8 cellular contexts compared by ENCODE assay signal in the genomic region with DNA sequence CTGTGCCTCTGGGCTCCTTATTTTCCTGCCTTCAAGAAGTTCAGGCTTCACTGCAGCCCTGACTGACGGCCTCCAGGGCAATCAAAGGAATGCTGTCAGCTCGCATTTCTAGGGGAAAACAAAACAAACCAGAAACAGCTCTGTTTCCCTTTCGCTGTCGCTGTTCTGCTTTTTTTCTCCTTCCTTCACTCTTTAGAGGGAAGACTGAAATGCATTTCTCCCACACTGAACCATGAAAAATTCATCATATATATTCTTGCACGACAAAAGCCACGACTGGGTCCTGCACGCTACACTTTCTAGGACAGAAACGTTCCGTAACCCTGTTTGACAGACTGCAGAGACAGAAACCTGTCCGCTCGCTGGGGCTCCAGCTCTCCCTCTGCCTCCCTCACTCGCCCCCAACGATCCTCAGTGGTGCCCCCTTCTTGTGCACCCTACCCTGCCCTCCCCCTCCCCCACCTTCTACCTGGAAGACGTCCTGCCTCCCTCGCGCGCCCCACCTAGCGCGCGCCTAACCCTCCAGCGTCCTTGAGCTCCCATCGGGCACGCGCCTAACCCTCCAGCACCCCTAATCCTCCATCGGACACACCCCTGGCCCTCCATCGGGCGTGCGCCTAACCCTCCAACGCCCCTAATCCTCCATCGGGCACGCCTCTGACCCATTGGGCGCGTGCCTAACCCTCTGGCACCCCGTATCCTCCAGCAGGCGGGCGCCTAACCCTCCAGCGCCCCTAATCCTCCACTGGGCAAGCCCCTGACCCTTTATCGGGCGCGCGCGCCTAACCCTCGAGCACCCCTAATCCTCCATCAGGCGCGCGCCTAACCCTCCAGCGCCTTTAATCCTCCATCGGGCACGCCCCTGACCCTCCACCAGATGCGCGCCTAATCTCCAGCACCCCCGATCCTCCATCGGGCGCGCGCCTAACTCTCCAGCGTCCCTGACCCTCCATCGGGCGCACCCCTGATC. TPM values are rescaled to one million over a fixed set of nuclear protein-coding genes. Genes with fewer than 3 reads are reported as not detected.
DNase-seq lines count a peak whose midpoint lies in the region; ATAC-seq and TF ChIP-seq lines count a peak whose summit lies in the region.

No MANE protein-coding gene starts in this region.

- in situ Hi-C loops in GM13977 (cut with MboI; ENCODE audit: low pct_unique_long_range_greater_than_20kb, low sequenced_read_pairs, unreplicated experiment), result no loop called here

- DNase-seq in GM13977 (ENCODE audit: low spot score), result peak; percentile 30
- DNase-seq in SJSA1 (ENCODE audit: low read depth in 1 of 2, low spot score in 2 of 2), result no peak
- no peak for DNase-seq in DMS114 treated with DMSO at 0.1 percent for 48 hours (lab: John Stamatoyannopoulos, UW; ENCODE audit: unreplicated experiment)
- no peak for DNase-seq in germinal center (ENCODE audit: low spot score)
- no peak for DNase-seq in GF-D8 (lab: John Stamatoyannopoulos, UW)

- TF ChIP-seq CTCF in GM13977 (IDR thresholded peaks at IDR 0.05; ENCODE audit: extremely low read depth, insufficient read depth, missing control alignments), result no peak
- TF ChIP-seq CTCF in neural cell (IDR thresholded peaks at IDR 0.05; ENCODE audit: poor library complexity, severe bottlenecking), result no peak

- ATAC-seq in esophagus mucosa (peak; percentile 37), HG03159 (IDR thresholded peaks at IDR 0.05; ENCODE audit: unreplicated experiment) (no peak)

- peak overlapping the region; percentile 51 for H2AFZ ChIP-seq in neural cell (ENCODE audit: low read depth, low read length)

- peak; percentile 63 for TF ChIP-seq EP300 in neural cell (conservative IDR thresholded peaks at IDR 0.05; ENCODE audit: poor library complexity, severe bottlenecking)

- no peak overlapping the region for H3K27ac ChIP-seq in SJSA1
- H3K27ac ChIP-seq in neural cell (ENCODE audit: low read length), result no peak overlapping the region

- no peaks in the 10 kb centered on the region for H3K79me2 ChIP-seq in neural cell (replicated peaks; ENCODE audit: insufficient read depth, low read length)

- H3K27me3 ChIP-seq in SJSA1 (replicated peaks), result no peaks in the 10 kb centered on the region
- no peaks in the 10 kb centered on the region for H3K27me3 ChIP-seq in neural cell (ENCODE audit: insufficient read depth, low read depth, low read length)

- no peaks in the 10 kb centered on the region for H3K4me1 ChIP-seq in SJSA1 (replicated peaks)

- H3F3A ChIP-seq in neural cell (ENCODE audit: insufficient read depth, low read length, poor library complexity, severe bottlenecking), result no peaks in the 10 kb centered on the region

- H3K9me2 ChIP-seq in neural cell (ENCODE audit: insufficient read depth, low read length), result no peaks in the 10 kb centered on the region

- peak overlapping the region; percentile 36 for H3K4me2 ChIP-seq in neural cell (ENCODE audit: low read length)

- no peaks in the 10 kb centered on the region for H3K36me3 ChIP-seq in SJSA1
- H3K36me3 ChIP-seq in neural cell (ENCODE audit: insufficient read depth, low read length), result no peaks in the 10 kb centered on the region

- H3K9ac ChIP-seq in neural cell (ENCODE audit: low read length), result peak overlapping the region; percentile 61

- TF ChIP-seq RAD21 in neural cell (conservative IDR thresholded peaks at IDR 0.05), result no peak

- H3K9me3 ChIP-seq in SJSA1 (replicated peaks) (no peaks in the 10 kb centered on the region), neural cell (ENCODE audit: low read length) (no peaks in the 10 kb centered on the region)

- no peaks in the 10 kb centered on the region for H4K20me1 ChIP-seq in neural cell (ENCODE audit: insufficient read depth)

- H3K4me3 ChIP-seq in SJSA1 (0 out of 2 replicates have a peak overlapping the region, but pooled peaks have one; percentile 15), neural cell (ENCODE audit: low read length) (peak overlapping the region; percentile 68)

TF ChIP-seq in neural cell, 6 proteins besides CTCF, POLR2A, EP300 and RAD21:
- no peak for TF ChIP-seq TAF1 (IDR thresholded peaks at IDR 0.05; ENCODE audit: low read depth)
- no peak for TF ChIP-seq SMC3 (conservative IDR thresholded peaks at IDR 0.05; ENCODE audit: poor library complexity)
- TF ChIP-seq, protein P1, sequence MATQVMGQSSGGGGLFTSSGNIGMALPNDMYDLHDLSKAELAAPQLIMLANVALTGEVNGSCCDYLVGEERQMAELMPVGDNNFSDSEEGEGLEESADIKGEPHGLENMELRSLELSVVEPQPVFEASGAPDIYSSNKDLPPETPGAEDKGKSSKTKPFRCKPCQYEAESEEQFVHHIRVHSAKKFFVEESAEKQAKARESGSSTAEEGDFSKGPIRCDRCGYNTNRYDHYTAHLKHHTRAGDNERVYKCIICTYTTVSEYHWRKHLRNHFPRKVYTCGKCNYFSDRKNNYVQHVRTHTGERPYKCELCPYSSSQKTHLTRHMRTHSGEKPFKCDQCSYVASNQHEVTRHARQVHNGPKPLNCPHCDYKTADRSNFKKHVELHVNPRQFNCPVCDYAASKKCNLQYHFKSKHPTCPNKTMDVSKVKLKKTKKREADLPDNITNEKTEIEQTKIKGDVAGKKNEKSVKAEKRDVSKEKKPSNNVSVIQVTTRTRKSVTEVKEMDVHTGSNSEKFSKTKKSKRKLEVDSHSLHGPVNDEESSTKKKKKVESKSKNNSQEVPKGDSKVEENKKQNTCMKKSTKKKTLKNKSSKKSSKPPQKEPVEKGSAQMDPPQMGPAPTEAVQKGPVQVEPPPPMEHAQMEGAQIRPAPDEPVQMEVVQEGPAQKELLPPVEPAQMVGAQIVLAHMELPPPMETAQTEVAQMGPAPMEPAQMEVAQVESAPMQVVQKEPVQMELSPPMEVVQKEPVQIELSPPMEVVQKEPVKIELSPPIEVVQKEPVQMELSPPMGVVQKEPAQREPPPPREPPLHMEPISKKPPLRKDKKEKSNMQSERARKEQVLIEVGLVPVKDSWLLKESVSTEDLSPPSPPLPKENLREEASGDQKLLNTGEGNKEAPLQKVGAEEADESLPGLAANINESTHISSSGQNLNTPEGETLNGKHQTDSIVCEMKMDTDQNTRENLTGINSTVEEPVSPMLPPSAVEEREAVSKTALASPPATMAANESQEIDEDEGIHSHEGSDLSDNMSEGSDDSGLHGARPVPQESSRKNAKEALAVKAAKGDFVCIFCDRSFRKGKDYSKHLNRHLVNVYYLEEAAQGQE (IDR thresholded peaks at IDR 0.05; ENCODE audit: borderline replicate concordance), result no peak
- peak; percentile 48 for TF ChIP-seq POLR2AphosphoS5 (IDR thresholded peaks at IDR 0.05)
- no peak for TF ChIP-seq MXI1 (conservative IDR thresholded peaks at IDR 0.05; ENCODE audit: poor library complexity, severe bottlenecking)

RNA-seq across cellular contexts. Expression of a gene that starts 37.1 kb away (rescaled TPM):
- not detected in 2 replicates for total RNA-seq in SJSA1 (2014; rRNA removed; shearing (Covaris generic))
- total RNA-seq in esophagus mucosa, result not detected
- polyA plus RNA-seq in neural cell, result 0.93 and 3.0 TPM in 2 replicates
- 0.58 and 1.7 TPM in 2 replicates for polyA minus RNA-seq in neural cell
